8 cellular contexts compared by ENCODE assay signal in the genomic region with DNA sequence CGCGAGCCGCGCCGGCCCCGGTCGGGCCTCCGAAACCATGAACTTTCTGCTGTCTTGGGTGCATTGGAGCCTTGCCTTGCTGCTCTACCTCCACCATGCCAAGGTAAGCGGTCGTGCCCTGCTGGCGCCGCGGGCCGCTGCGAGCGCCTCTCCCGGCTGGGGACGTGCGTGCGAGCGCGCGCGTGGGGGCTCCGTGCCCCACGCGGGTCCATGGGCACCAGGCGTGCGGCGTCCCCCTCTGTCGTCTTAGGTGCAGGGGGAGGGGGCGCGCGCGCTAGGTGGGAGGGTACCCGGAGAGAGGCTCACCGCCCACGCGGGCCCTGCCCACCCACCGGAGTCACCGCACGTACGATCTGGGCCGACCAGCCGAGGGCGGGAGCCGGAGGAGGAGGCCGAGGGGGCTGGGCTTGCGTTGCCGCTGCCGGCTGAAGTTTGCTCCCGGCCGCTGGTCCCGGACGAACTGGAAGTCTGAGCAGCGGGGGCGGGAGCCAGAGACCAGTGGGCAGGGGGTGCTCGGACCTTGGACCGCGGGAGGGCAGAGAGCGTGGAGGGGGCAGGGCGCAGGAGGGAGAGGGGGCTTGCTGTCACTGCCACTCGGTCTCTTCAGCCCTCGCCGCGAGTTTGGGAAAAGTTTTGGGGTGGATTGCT. TPM values are rescaled to one million over a fixed set of nuclear protein-coding genes. Genes with fewer than 3 reads are reported as not detected.
A peak's percentile ranks its signal among the peaks of the same experiment; 100 is the strongest.
DNase-seq lines count a peak whose midpoint lies in the region; ATAC-seq and TF ChIP-seq lines count a peak whose summit lies in the region.

No MANE protein-coding gene starts in this region.

- no peaks in the 10 kb centered on the region for H3K9me3 ChIP-seq in SU-DHL-6 (ENCODE audit: insufficient read depth, low read length)
- no peaks in the 10 kb centered on the region for H3K9me3 ChIP-seq in psoas muscle

- intact Hi-C loops in left ventricle myocardium superior (cut with micrococcal nuclease): no loop called here
- intact Hi-C loops in psoas muscle (cut with DNase I): loop anchor here (5.0 kb wide), 2 partner anchors 181 to 221 kb away; no protein-coding TSS in a partner anchor

- H4K20me1 ChIP-seq in SU-DHL-6 (ENCODE audit: low read depth, low read length): no peaks in the 10 kb centered on the region

- peaks cover 58% of the 10 kb centered on the region for H3K79me2 ChIP-seq in SU-DHL-6 (ENCODE audit: insufficient read depth, low read length)

- H3K4me2 ChIP-seq in SU-DHL-6 (ENCODE audit: low read depth, low read length, poor library complexity, severe bottlenecking): peak overlapping the region; percentile 77

- peak overlapping the region; percentile 79 for H3K4me3 ChIP-seq in SU-DHL-6 (ENCODE audit: insufficient read depth, low read length, poor library complexity, severe bottlenecking)
- peak overlapping the region; percentile 97 for H3K4me3 ChIP-seq in psoas muscle

- H3K27ac ChIP-seq in SU-DHL-6 (ENCODE audit: low read depth, low read length) (peak overlapping the region; percentile 85), adipose tissue (ENCODE audit: low read depth, low read length) (peak overlapping the region; percentile 66), psoas muscle (peak overlapping the region; percentile 99)

- WGBS in adipose tissue, 3 donors: 0 to 1% (median 0%) methylated on average over 53 to 66 of the region's 66 CpGs
- WGBS in psoas muscle, 3 donors: 0% methylated on average over 31 to 66 of the region's 66 CpGs

- H3K27me3 ChIP-seq in SU-DHL-6 (ENCODE audit: low read length): no peaks in the 10 kb centered on the region
- no peaks in the 10 kb centered on the region for H3K27me3 ChIP-seq in psoas muscle (ENCODE audit: insufficient read depth in 3 of 3, low read length in 2 of 3)

- peak overlapping the region; percentile 90 for H3K9ac ChIP-seq in SU-DHL-6 (ENCODE audit: low read length)

- DNase-seq in DMS53 (lab: John Stamatoyannopoulos, UW): peak; percentile 88
- DNase-seq in left ventricle myocardium superior: peak; percentile 82
- DNase-seq in psoas muscle: peak; percentile 73 to 84

- peak; percentile 22 for ATAC-seq in HG02885 (IDR thresholded peaks at IDR 0.05; ENCODE audit: poor library complexity, unreplicated experiment)
- ATAC-seq in left ventricle myocardium superior: peak; percentile 13
- ATAC-seq in psoas muscle: peak; percentile 1 to 21 (median 6)
- no peak for ATAC-seq in HG02938 (IDR thresholded peaks at IDR 0.05; ENCODE audit: unreplicated experiment)
- no peak for ATAC-seq in GM19328 (IDR thresholded peaks at IDR 0.05; ENCODE audit: unreplicated experiment)

- H2AFZ ChIP-seq in SU-DHL-6 (ENCODE audit: low read depth, low read length, severe bottlenecking): peak overlapping the region; percentile 6

- H3F3A ChIP-seq in SU-DHL-6 (ENCODE audit: insufficient read depth): peaks cover 7% of the 10 kb centered on the region; the same call in 1 of the 2 replicates

- no peaks in the 10 kb centered on the region for H3K36me3 ChIP-seq in SU-DHL-6 (ENCODE audit: low read length)
- H3K36me3 ChIP-seq in psoas muscle (ENCODE audit: insufficient read depth in 1 of 2, low read depth in 1 of 2): peaks cover 0 to 18% of the 10 kb centered on the region in 2 donors

- TF ChIP-seq CTCF in SU-DHL-6 (IDR thresholded peaks at IDR 0.05; ENCODE audit: insufficient read depth, low read length, poor library complexity, severe bottlenecking) (no peak), psoas muscle (IDR thresholded peaks at IDR 0.05) (no peak)

- H3K4me1 ChIP-seq in psoas muscle: peaks cover 32% of the 10 kb centered on the region

- H3K9me2 ChIP-seq in SU-DHL-6 (replicated peaks; ENCODE audit: insufficient read depth, low read length): no peaks in the 10 kb centered on the region

RNA-seq across cellular contexts. Expression of a gene that starts 1.3 kb away (rescaled TPM):
- 100 to 1,000 TPM in 1 of 3 donors, 10 to 100 TPM in 2; 67.5 to 260 (median 90.8) TPM for polyA plus RNA-seq in adipose tissue
- 261 TPM for total RNA-seq in left ventricle myocardium superior
- 100 to 1,000 TPM; 132 to 345 (median 208) TPM for total RNA-seq in psoas muscle
- 100 to 1,000 TPM in 1 of 3 donors, 10 to 100 TPM in 2; 78.1 to 125 (median 88.3) TPM for polyA plus RNA-seq in psoas muscle

Comparison
In these comparisons a context has a peak if more than half of its experiments do, and no peak if none do; other contexts are left out.
1. ATAC-seq: peak in HG02885 (single experiment), left ventricle myocardium superior (single experiment) and psoas muscle (4 of 4); none in HG02938 (single experiment) and GM19328 (single experiment).
2. Peak in every context shown above with its lines, with median percentiles within 50 percentile points of each other: DNase-seq and H3K27ac ChIP-seq.